8 cellular contexts compared by ENCODE assay signal in genomic region chr4:42397635-42398447, GRCh38. TPM values are rescaled to one million over a fixed set of nuclear protein-coding genes. Genes with fewer than 3 reads are reported as not detected.
DNase-seq lines count a peak whose midpoint lies in the region; ATAC-seq and TF ChIP-seq lines count a peak whose summit lies in the region.

No MANE protein-coding gene starts in this region.

- H3K27ac ChIP-seq in VCaP: peak overlapping the region; percentile 71

- ATAC-seq in HG03045 (IDR thresholded peaks at IDR 0.05; ENCODE audit: unreplicated experiment): peak; percentile 35
- ATAC-seq in omental fat pad (ENCODE audit: low FRiP score): peak; percentile 37
- ATAC-seq in GM21825 (IDR thresholded peaks at IDR 0.05; ENCODE audit: unreplicated experiment): no peak

- peak; percentile 19 for DNase-seq in stimulated activated CD4-positive, alpha-beta T cell treated with anti-CD3 and anti-CD28 coated beads, Interleukin-1b, Interleukin-23, amount 100 ng/mL, for 48 hours
- DNase-seq in stimulated activated CD4-positive, alpha-beta T cell treated with anti-CD3 and anti-CD28 coated beads, Interleukin-4, amount 100 ng/mL, for 1 hour: no peak
- DNase-seq in fibroblast of villous mesenchyme (ENCODE audit: low read depth) (peak; percentile 4), omental fat pad (ENCODE audit: low spot score) (no peak), NCI-H146 (lab: John Stamatoyannopoulos, UW) (no peak)

- no peak for TF ChIP-seq CTCF in VCaP (conservative IDR thresholded peaks at IDR 0.05)
- TF ChIP-seq CTCF in fibroblast of villous mesenchyme (IDR thresholded peaks at IDR 0.05; ENCODE audit: insufficient read depth, low read depth, low read length): no peak
- no peak for TF ChIP-seq CTCF in omental fat pad (IDR thresholded peaks at IDR 0.05)

- H3K4me3 ChIP-seq in fibroblast of villous mesenchyme (ENCODE audit: low read depth, low read length): peak overlapping the region; percentile 29

RNA-seq across cellular contexts. Expression of gene SHISA3, which starts 0.6 kb away (rescaled TPM):
- total RNA-seq in fibroblast of villous mesenchyme: not detected in 2 replicates
- 10 to 100 TPM in 1 of 4 donors, 1 to 10 TPM in 3; 1.8 to 10.1 (median 4.0) TPM for total RNA-seq in omental fat pad

Comparison
In these comparisons a context has a peak if more than half of its experiments do, and no peak if none do; other contexts are left out.
1. DNase-seq: peak in stimulated activated CD4-positive, alpha-beta T cell treated with anti-CD3 and anti-CD28 coated beads, Interleukin-1b, Interleukin-23, amount 100 ng/mL, for 48 hours (single experiment) and fibroblast of villous mesenchyme (single experiment); none in stimulated activated CD4-positive, alpha-beta T cell treated with anti-CD3 and anti-CD28 coated beads, Interleukin-4, amount 100 ng/mL, for 1 hour (single experiment), omental fat pad (single experiment) and NCI-H146 (single experiment).